14 cellular contexts compared by ENCODE assay signal in genomic region chr9:17402309-17402708, GRCh38.
A peak's percentile ranks its signal among the peaks of the same experiment; 100 is the strongest.
DNase-seq lines count a peak whose midpoint lies in the region; ATAC-seq, FAIRE-seq and TF ChIP-seq lines count a peak whose summit lies in the region.
"Had no signal": no experiment of that assay in that cellular context is flagged by ENCODE, and none has a peak within 500 bp of the region (broad histone marks: within the 10 kb centered on the region; RNA-seq: fewer than 3 reads in every experiment).

No MANE protein-coding gene starts in this region.

- H3K4me3 ChIP-seq in NB4 (ENCODE audit: low read depth, low read length) (no peak overlapping the region), bronchial epithelial cell (ENCODE audit: low read depth, low read length) (no peak overlapping the region), mesendoderm (ENCODE audit: low read length) (no peak overlapping the region)

- no peak overlapping the region for H3K27ac Mint-ChIP-seq in activated T-cell treated with anti-CD3 and anti-CD28 coated beads, Interleukin-2, amount 50 U/mL, for 24 hours

- no CpG with 5 or more reads among the region's 2 CpGs for WGBS in mesendoderm (ENCODE audit: extremely low coverage, insufficient coverage, low lambda C conversion rate)

- no peak overlapping the region for H2BK120ac ChIP-seq in mesendoderm (ENCODE audit: low read depth, low read length)

- no peak overlapping the region for H3K18ac ChIP-seq in mesendoderm (ENCODE audit: low read length)

- H3K36me3 ChIP-seq in bronchial epithelial cell (ENCODE audit: control insufficient read depth, insufficient read depth, low read length) (no peaks in the 10 kb centered on the region), mesendoderm (ENCODE audit: control insufficient read depth, insufficient read depth, low read length) (no peaks in the 10 kb centered on the region)
- H3K36me3 ChIP-seq: neutrophil had no signal

- H3K4ac ChIP-seq in mesendoderm (ENCODE audit: low read depth, low read length): no peak overlapping the region

- no peak for FAIRE-seq in bronchial epithelial cell (lab: Jason Lieb, UNC)
- FAIRE-seq: H54, HTR-8/SVneo had no signal

- no peak overlapping the region for H3K4me3 Mint-ChIP-seq in activated T-cell treated with anti-CD3 and anti-CD28 coated beads, Interleukin-2, amount 50 U/mL, for 24 hours

- no peaks in the 10 kb centered on the region for H3K79me2 ChIP-seq in mesendoderm (ENCODE audit: control insufficient read depth, insufficient read depth, low read length)

- H4K8ac ChIP-seq in mesendoderm (ENCODE audit: low read depth, low read length): no peak overlapping the region

- peaks cover 5% of the 10 kb centered on the region for H3K4me1 ChIP-seq in mesendoderm (ENCODE audit: control insufficient read depth, low read depth, low read length)

- no peak overlapping the region for H2BK15ac ChIP-seq in mesendoderm (replicated peaks; ENCODE audit: low read depth)

- no peaks in the 10 kb centered on the region for H3K4me1 Mint-ChIP-seq in activated T-cell treated with anti-CD3 and anti-CD28 coated beads, Interleukin-2, amount 50 U/mL, for 24 hours (ENCODE audit: low read depth)

- H3K23ac ChIP-seq in mesendoderm (ENCODE audit: low read length): no peak overlapping the region

- no peak overlapping the region for H3K27ac ChIP-seq in mesendoderm (ENCODE audit: low read depth, low read length)
- H3K27ac ChIP-seq: epithelial cell of prostate, neutrophil had no signal

- ATAC-seq in GM21528 (IDR thresholded peaks at IDR 0.05; ENCODE audit: low FRiP score, unreplicated experiment): no peak

- no peak overlapping the region for H3K56ac ChIP-seq in mesendoderm (ENCODE audit: low read length)

- no peak overlapping the region for H3K4me2 ChIP-seq in mesendoderm (ENCODE audit: low read length)

- H2BK5ac ChIP-seq in mesendoderm (ENCODE audit: low read length): no peak overlapping the region

- no peak overlapping the region for H4K5ac ChIP-seq in mesendoderm (ENCODE audit: low read length)

- no peaks in the 10 kb centered on the region for H3K36me3 Mint-ChIP-seq in activated T-cell treated with anti-CD3 and anti-CD28 coated beads, Interleukin-2, amount 50 U/mL, for 24 hours (ENCODE audit: low read depth)

- no peak overlapping the region for H3K9ac ChIP-seq in mesendoderm (ENCODE audit: low read length)

- H3K27me3 Mint-ChIP-seq in activated T-cell treated with anti-CD3 and anti-CD28 coated beads, Interleukin-2, amount 50 U/mL, for 24 hours: no peaks in the 10 kb centered on the region

- peaks cover 1% of the 10 kb centered on the region for H3K9me3 Mint-ChIP-seq in activated T-cell treated with anti-CD3 and anti-CD28 coated beads, Interleukin-2, amount 50 U/mL, for 24 hours

- H3K27me3 ChIP-seq in bronchial epithelial cell (ENCODE audit: control insufficient read depth, insufficient read depth, low read length) (no peaks in the 10 kb centered on the region), mesendoderm (ENCODE audit: insufficient read depth, low read length, poor library complexity) (no peaks in the 10 kb centered on the region)
- H3K27me3 ChIP-seq: neutrophil had no signal

- TF ChIP-seq CTCF in NB4 (IDR thresholded peaks at IDR 0.05; ENCODE audit: low read depth, low read length) (peak; percentile 20), bronchial epithelial cell (IDR thresholded peaks at IDR 0.05; ENCODE audit: insufficient read depth, low read length, severe bottlenecking) (no peak)

- H2AK5ac ChIP-seq in mesendoderm (ENCODE audit: low read length): no peak overlapping the region

- no peak for TF ChIP-seq POLR2A in NB4 (IDR thresholded peaks at IDR 0.05; ENCODE audit: extremely low read depth, insufficient read length)

- H3K79me1 ChIP-seq in mesendoderm (ENCODE audit: low read length): no peaks in the 10 kb centered on the region

- DNase-seq in GF-D8 (lab: John Stamatoyannopoulos, UW) (peak; percentile 9), NB4 (ENCODE audit: low read depth) (peak; percentile 84), bronchial epithelial cell (ENCODE audit: low read depth) (peak; percentile 23), mesendoderm (peak; percentile 78), activated gamma-delta T cell treated with Interleukin-2 at 50 U/mL for 16 hours (no peak), 8988T (no peak)
- no peak for DNase-seq in activated T-cell treated with anti-CD3 and anti-CD28 coated beads, Interleukin-2, amount 50 U/mL, for 24 hours
- DNase-seq: activated T-cell treated with anti-CD3 and anti-CD28 coated beads, Interleukin-2, amount 50 U/mL, for 1 hour; SHP77 treated with DMSO at 0.1 percent for 48 hours had no signal

Comparison
In these comparisons a context has a peak if more than half of its experiments do, and no peak if none do; other contexts are left out.
1. DNase-seq: peak in GF-D8 (single experiment), NB4 (single experiment), bronchial epithelial cell (single experiment) and mesendoderm (single experiment); none in activated gamma-delta T cell treated with Interleukin-2 at 50 U/mL for 16 hours (single experiment), activated T-cell treated with anti-CD3 and anti-CD28 coated beads, Interleukin-2, amount 50 U/mL, for 24 hours (single experiment) and 8988T (single experiment).